In the genomic region with DNA sequence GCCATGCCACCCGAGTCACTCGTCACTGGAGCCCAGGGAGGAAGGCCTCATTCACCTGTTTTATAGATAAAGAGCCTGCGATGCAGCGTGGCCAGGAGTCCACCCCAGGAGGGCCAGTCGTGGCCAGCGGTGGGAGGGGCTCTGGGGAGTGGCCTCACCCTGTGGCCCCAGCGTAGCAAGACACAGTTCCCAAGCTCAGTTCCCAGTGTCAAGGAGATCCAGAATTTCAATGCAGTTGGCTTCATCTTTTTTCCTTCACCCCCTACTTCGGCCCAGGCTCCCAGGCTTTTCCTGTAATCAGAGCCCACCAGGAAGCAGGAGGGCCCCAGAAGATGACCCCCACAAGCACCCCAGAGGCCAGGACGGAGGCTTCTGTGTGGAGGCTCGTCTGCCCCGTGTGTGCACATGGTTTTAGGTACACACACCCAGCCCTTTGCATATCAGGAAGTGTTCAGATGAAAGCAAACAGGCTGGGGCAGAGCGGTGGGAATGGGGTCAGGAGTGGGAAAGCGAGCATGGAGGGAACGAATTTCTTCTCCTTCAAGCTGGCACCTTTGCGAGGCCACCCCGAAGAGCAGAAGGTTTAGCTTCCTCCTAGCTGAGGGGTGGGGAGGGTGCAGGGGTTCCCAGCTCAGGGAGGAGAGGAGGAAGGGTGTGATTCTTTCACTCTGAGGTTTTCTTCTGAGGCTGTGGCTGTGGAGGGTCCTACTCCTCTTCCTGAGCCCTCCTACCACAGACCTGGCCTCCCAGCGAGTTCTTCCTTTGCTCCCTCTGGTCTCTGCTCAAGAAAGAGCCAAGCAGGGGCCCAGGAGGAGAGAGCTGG, we compare ENCODE assay signal across 2 cellular contexts.
TF ChIP-seq lines count a peak whose summit lies in the region.

No MANE protein-coding gene starts in this region.

TF ChIP-seq in HepG2, 621 proteins besides CTCF, POLR2A, EP300 and RAD21 (continues in another document):
- TF ChIP-seq, protein P1, sequence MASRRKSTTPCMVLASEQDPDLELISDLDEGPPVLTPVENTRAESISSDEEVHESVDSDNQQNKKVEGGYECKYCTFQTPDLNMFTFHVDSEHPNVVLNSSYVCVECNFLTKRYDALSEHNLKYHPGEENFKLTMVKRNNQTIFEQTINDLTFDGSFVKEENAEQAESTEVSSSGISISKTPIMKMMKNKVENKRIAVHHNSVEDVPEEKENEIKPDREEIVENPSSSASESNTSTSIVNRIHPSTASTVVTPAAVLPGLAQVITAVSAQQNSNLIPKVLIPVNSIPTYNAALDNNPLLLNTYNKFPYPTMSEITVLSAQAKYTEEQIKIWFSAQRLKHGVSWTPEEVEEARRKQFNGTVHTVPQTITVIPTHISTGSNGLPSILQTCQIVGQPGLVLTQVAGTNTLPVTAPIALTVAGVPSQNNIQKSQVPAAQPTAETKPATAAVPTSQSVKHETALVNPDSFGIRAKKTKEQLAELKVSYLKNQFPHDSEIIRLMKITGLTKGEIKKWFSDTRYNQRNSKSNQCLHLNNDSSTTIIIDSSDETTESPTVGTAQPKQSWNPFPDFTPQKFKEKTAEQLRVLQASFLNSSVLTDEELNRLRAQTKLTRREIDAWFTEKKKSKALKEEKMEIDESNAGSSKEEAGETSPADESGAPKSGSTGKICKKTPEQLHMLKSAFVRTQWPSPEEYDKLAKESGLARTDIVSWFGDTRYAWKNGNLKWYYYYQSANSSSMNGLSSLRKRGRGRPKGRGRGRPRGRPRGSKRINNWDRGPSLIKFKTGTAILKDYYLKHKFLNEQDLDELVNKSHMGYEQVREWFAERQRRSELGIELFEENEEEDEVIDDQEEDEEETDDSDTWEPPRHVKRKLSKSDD (CRISPR knock-in tag; IDR thresholded peaks at IDR 0.05; ENCODE audit: low read depth): no peak
- TF ChIP-seq, protein P2, sequence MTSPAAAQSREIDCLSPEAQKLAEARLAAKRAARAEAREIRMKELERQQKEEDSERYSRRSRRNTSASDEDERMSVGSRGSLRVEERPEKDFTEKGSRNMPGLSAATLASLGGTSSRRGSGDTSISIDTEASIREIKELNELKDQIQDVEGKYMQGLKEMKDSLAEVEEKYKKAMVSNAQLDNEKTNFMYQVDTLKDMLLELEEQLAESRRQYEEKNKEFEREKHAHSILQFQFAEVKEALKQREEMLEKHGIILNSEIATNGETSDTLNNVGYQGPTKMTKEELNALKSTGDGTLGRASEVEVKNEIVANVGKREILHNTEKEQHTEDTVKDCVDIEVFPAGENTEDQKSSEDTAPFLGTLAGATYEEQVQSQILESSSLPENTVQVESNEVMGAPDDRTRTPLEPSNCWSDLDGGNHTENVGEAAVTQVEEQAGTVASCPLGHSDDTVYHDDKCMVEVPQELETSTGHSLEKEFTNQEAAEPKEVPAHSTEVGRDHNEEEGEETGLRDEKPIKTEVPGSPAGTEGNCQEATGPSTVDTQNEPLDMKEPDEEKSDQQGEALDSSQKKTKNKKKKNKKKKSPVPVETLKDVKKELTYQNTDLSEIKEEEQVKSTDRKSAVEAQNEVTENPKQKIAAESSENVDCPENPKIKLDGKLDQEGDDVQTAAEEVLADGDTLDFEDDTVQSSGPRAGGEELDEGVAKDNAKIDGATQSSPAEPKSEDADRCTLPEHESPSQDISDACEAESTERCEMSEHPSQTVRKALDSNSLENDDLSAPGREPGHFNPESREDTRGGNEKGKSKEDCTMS (CRISPR knock-in tag; conservative IDR thresholded peaks at IDR 0.05): no peak
- no peak for TF ChIP-seq POLR2G (IDR thresholded peaks at IDR 0.05; ENCODE audit: low read depth, low read length)
- TF ChIP-seq TARDBP (CRISPR knock-in tag; IDR thresholded peaks at IDR 0.05): no peak
- no peak for TF ChIP-seq CREM (IDR thresholded peaks at IDR 0.05)
- no peak for TF ChIP-seq CREM (CRISPR knock-in tag; IDR thresholded peaks at IDR 0.05)
- TF ChIP-seq, protein P3, sequence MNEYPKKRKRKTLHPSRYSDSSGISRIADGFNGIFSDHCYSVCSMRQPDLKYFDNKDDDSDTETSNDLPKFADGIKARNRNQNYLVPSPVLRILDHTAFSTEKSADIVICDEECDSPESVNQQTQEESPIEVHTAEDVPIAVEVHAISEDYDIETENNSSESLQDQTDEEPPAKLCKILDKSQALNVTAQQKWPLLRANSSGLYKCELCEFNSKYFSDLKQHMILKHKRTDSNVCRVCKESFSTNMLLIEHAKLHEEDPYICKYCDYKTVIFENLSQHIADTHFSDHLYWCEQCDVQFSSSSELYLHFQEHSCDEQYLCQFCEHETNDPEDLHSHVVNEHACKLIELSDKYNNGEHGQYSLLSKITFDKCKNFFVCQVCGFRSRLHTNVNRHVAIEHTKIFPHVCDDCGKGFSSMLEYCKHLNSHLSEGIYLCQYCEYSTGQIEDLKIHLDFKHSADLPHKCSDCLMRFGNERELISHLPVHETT (CRISPR knock-in tag; conservative IDR thresholded peaks at IDR 0.05): no peak
- no peak for TF ChIP-seq ZNF12 (CRISPR knock-in tag; IDR thresholded peaks at IDR 0.05)
- no peak for TF ChIP-seq AGO1 (IDR thresholded peaks at IDR 0.05; ENCODE audit: low read depth, low read length, poor library complexity, severe bottlenecking)
- no peak for TF ChIP-seq ZNF781 (CRISPR knock-in tag; IDR thresholded peaks at IDR 0.05; ENCODE audit: borderline replicate concordance, not compliant biosample characterization)
- TF ChIP-seq CHD4 (IDR thresholded peaks at IDR 0.05; ENCODE audit: borderline replicate concordance, low read length): no peak
- TF ChIP-seq, protein P4, sequence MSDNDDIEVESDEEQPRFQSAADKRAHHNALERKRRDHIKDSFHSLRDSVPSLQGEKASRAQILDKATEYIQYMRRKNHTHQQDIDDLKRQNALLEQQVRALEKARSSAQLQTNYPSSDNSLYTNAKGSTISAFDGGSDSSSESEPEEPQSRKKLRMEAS (IDR thresholded peaks at IDR 0.05): no peak
- TF ChIP-seq, protein P5, sequence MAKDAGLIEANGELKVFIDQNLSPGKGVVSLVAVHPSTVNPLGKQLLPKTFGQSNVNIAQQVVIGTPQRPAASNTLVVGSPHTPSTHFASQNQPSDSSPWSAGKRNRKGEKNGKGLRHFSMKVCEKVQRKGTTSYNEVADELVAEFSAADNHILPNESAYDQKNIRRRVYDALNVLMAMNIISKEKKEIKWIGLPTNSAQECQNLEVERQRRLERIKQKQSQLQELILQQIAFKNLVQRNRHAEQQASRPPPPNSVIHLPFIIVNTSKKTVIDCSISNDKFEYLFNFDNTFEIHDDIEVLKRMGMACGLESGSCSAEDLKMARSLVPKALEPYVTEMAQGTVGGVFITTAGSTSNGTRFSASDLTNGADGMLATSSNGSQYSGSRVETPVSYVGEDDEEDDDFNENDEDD (CRISPR knock-in tag; IDR thresholded peaks at IDR 0.05; ENCODE audit: borderline replicate concordance): no peak
- no peak for TF ChIP-seq TRIM24 (CRISPR knock-in tag; IDR thresholded peaks at IDR 0.05)
- no peak for TF ChIP-seq TEAD3 (CRISPR knock-in tag; optimal IDR thresholded peaks at IDR 0.05; ENCODE audit: borderline replicate concordance)
- no peak for TF ChIP-seq TOE1 (CRISPR knock-in tag; IDR thresholded peaks at IDR 0.05)
- TF ChIP-seq, protein P6, sequence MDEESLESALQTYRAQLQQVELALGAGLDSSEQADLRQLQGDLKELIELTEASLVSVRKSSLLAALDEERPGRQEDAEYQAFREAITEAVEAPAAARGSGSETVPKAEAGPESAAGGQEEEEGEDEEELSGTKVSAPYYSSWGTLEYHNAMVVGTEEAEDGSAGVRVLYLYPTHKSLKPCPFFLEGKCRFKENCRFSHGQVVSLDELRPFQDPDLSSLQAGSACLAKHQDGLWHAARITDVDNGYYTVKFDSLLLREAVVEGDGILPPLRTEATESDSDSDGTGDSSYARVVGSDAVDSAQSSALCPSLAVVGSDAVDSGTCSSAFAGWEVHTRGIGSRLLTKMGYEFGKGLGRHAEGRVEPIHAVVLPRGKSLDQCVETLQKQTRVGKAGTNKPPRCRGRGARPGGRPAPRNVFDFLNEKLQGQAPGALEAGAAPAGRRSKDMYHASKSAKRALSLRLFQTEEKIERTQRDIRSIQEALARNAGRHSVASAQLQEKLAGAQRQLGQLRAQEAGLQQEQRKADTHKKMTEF (CRISPR knock-in tag; IDR thresholded peaks at IDR 0.05): no peak
- TF ChIP-seq CEBPB (IDR thresholded peaks at IDR 0.05; ENCODE audit: borderline replicate concordance, low read depth, low read length): no peak

TF ChIP-seq in WTC11, 78 proteins besides CTCF, POLR2A, EP300 and RAD21 (continued from another document):
- TF ChIP-seq, protein P7, sequence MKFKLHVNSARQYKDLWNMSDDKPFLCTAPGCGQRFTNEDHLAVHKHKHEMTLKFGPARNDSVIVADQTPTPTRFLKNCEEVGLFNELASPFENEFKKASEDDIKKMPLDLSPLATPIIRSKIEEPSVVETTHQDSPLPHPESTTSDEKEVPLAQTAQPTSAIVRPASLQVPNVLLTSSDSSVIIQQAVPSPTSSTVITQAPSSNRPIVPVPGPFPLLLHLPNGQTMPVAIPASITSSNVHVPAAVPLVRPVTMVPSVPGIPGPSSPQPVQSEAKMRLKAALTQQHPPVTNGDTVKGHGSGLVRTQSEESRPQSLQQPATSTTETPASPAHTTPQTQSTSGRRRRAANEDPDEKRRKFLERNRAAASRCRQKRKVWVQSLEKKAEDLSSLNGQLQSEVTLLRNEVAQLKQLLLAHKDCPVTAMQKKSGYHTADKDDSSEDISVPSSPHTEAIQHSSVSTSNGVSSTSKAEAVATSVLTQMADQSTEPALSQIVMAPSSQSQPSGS (CRISPR knock-in tag; IDR thresholded peaks at IDR 0.05; ENCODE audit: borderline replicate concordance, low read depth): no peak
- TF ChIP-seq OVOL2 (CRISPR knock-in tag; IDR thresholded peaks at IDR 0.05; ENCODE audit: borderline replicate concordance): no peak
- no peak for TF ChIP-seq ZNF263 (CRISPR knock-in tag; IDR thresholded peaks at IDR 0.05; ENCODE audit: low read depth)
- TF ChIP-seq TP53 (CRISPR knock-in tag; IDR thresholded peaks at IDR 0.05): no peak
- no peak for TF ChIP-seq SMAD3 (CRISPR knock-in tag; IDR thresholded peaks at IDR 0.05; ENCODE audit: borderline replicate concordance)
- TF ChIP-seq, protein P8, sequence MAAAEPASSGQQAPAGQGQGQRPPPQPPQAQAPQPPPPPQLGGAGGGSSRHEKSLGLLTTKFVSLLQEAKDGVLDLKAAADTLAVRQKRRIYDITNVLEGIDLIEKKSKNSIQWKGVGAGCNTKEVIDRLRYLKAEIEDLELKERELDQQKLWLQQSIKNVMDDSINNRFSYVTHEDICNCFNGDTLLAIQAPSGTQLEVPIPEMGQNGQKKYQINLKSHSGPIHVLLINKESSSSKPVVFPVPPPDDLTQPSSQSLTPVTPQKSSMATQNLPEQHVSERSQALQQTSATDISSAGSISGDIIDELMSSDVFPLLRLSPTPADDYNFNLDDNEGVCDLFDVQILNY (CRISPR knock-in tag; IDR thresholded peaks at IDR 0.05): no peak
- TF ChIP-seq, protein P9, sequence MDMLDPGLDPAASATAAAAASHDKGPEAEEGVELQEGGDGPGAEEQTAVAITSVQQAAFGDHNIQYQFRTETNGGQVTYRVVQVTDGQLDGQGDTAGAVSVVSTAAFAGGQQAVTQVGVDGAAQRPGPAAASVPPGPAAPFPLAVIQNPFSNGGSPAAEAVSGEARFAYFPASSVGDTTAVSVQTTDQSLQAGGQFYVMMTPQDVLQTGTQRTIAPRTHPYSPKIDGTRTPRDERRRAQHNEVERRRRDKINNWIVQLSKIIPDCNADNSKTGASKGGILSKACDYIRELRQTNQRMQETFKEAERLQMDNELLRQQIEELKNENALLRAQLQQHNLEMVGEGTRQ (CRISPR knock-in tag; IDR thresholded peaks at IDR 0.05): no peak
- TF ChIP-seq SP1 (CRISPR knock-in tag; conservative IDR thresholded peaks at IDR 0.05): no peak
